Comparison of ENCODE assay signal across 8 cellular contexts in the genomic region with DNA sequence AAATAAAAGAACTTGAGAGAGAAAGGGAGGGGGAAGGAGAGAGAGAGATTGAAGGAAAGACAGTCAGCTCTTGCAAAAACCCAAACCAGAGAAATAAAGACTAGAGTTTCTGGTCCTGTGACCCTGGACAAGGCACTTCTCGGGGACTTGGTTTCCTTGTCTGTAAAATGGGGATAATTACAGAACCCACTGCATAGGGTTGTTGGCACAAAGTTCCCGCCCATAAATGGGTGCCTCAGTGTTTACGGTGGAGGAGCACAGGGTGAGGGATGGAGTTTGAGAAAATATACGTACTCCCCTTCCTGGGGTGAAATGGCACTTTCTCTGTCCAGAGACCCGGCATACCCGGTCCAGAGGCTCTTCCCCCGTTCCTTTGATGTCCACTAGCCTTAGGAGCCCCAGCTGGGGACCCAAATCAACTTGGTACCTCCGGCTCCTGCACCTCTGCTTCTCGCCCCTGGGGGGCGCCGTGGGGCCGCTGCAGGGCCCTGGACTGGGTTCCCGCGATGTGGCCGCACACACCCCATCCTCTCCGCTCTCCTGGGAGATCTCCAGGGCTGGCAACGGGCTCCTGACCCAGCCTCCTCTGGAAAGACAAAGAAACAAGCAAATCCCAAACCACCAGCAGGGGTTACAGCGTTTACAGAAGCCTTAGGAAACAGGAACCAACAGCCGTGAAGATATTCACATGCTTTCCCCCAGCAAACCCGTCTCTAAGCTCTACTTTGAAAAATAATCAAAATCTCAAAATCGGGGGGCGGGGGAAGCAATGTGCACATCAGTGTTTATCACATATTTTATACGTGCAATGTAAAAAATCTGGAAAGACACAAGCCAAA. TPM values are rescaled to one million over a fixed set of nuclear protein-coding genes. Genes with fewer than 3 reads are reported as not detected.
A peak's percentile ranks its signal among the peaks of the same experiment; 100 is the strongest.
DNase-seq lines count a peak whose midpoint lies in the region; ATAC-seq, FAIRE-seq and TF ChIP-seq lines count a peak whose summit lies in the region.

No MANE protein-coding gene starts in this region.

- H3K9me3 Mint-ChIP-seq in central memory CD8-positive, alpha-beta T cell, result no peaks in the 10 kb centered on the region

- no peak overlapping the region for H3K27ac Mint-ChIP-seq in central memory CD8-positive, alpha-beta T cell (ENCODE audit: low read depth)

- ATAC-seq in central memory CD8-positive, alpha-beta T cell (replicated peaks; ENCODE audit: extremely low read depth, poor library complexity, severe bottlenecking), result peak; percentile 62
- no peak for ATAC-seq in GM18511 (IDR thresholded peaks at IDR 0.05; ENCODE audit: unreplicated experiment)

- peak; percentile 61 for FAIRE-seq in GM12892 (lab: Jason Lieb, UNC)

- no peak overlapping the region for H3K4me3 Mint-ChIP-seq in central memory CD8-positive, alpha-beta T cell

- DNase-seq in GM12892 (ENCODE audit: insufficient read length), result peak; percentile 77
- peak; percentile 61 for DNase-seq in NCI-H2227 treated with DMSO at 0.1 percent for 48 hours (lab: John Stamatoyannopoulos, UW)
- DNase-seq in activated CD4-positive, alpha-beta T cell treated with anti-CD3 and anti-CD28 coated beads for 1 hour, result peak; percentile 40
- peak; percentile 17 to 36 for DNase-seq in central memory CD8-positive, alpha-beta T cell (ENCODE audit: low spot score in 2 of 2)
- DNase-seq in kidney tubule cell (ENCODE audit: low spot score), result peak; percentile 59
- DNase-seq in stimulated activated CD4-positive, alpha-beta T cell treated with anti-CD3 and anti-CD28 coated beads, Interleukin-4, amount 100 ng/mL, for 1 hour, result peak; percentile 63

- H3K36me3 Mint-ChIP-seq in central memory CD8-positive, alpha-beta T cell (ENCODE audit: insufficient read depth), result peaks cover 2% of the 10 kb centered on the region

- TF ChIP-seq POLR2A in GM12892 (IDR thresholded peaks at IDR 0.05; ENCODE audit: low read depth, low read length), result no peak

- no peak overlapping the region for H3K27ac ChIP-seq in 22Rv1

- peaks cover 4% of the 10 kb centered on the region for H3K4me1 Mint-ChIP-seq in central memory CD8-positive, alpha-beta T cell

- TF ChIP-seq CTCF in 22Rv1 (IDR thresholded peaks at IDR 0.05), result peak; percentile 99

- peaks cover 39% of the 10 kb centered on the region for H3K27me3 Mint-ChIP-seq in central memory CD8-positive, alpha-beta T cell

RNA-seq across cellular contexts. Expression of a gene that starts 26.3 kb away (rescaled TPM):
- not detected for polyA plus RNA-seq in GM12892 (2012; ENCODE audit: missing spikeins)

Comparison
In these comparisons a context has a peak if more than half of its experiments do, and no peak if none do; other contexts are left out.
1. DNase-seq: peak in every context shown above with its lines; median percentile 77 in GM12892; 63 in stimulated activated CD4-positive, alpha-beta T cell treated with anti-CD3 and anti-CD28 coated beads, Interleukin-4, amount 100 ng/mL, for 1 hour; 61 in NCI-H2227 treated with DMSO at 0.1 percent for 48 hours; 59 in kidney tubule cell; 40 in activated CD4-positive, alpha-beta T cell treated with anti-CD3 and anti-CD28 coated beads for 1 hour; 26 in central memory CD8-positive, alpha-beta T cell.